ENCODE assay signal across 1 cellular context in the genomic region with DNA sequence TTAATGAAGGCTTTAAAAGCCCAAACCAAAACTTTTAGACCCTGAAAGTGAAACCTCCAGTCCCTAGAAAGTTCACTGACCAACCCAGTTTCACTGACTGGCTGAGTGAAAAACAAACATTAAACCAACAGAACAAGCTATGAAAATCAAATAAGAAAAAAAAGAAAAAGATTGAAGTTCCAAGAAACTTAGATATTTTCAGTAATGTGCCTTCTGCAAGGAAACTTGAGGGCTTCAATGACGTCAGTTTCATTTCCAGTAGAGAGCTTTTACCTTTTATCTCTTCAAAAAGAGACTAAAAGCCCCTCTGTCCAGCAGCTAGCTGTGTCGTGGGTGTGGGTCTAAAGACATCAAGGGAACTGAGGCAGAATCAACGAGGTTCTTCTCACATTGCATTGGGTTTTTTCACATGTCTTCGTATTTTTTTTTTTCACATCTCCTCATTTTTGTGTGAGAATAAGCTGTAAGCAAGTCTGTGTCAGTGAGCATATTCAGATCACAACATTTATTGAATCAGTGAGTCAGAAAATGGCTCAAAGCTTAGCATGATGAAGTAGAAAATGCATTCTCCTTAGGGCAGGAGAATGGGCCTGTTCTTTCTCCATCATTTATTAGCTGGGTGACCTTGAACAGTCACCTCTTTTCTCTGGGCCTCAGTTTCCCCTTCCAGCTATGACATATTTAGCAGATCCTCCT.
TF ChIP-seq lines count a peak whose summit lies in the region.

No MANE protein-coding gene starts in this region.

TF ChIP-seq in WTC11, 78 proteins besides CTCF, POLR2A, EP300 and RAD21 (continued from another document):
- TF ChIP-seq, protein P1, sequence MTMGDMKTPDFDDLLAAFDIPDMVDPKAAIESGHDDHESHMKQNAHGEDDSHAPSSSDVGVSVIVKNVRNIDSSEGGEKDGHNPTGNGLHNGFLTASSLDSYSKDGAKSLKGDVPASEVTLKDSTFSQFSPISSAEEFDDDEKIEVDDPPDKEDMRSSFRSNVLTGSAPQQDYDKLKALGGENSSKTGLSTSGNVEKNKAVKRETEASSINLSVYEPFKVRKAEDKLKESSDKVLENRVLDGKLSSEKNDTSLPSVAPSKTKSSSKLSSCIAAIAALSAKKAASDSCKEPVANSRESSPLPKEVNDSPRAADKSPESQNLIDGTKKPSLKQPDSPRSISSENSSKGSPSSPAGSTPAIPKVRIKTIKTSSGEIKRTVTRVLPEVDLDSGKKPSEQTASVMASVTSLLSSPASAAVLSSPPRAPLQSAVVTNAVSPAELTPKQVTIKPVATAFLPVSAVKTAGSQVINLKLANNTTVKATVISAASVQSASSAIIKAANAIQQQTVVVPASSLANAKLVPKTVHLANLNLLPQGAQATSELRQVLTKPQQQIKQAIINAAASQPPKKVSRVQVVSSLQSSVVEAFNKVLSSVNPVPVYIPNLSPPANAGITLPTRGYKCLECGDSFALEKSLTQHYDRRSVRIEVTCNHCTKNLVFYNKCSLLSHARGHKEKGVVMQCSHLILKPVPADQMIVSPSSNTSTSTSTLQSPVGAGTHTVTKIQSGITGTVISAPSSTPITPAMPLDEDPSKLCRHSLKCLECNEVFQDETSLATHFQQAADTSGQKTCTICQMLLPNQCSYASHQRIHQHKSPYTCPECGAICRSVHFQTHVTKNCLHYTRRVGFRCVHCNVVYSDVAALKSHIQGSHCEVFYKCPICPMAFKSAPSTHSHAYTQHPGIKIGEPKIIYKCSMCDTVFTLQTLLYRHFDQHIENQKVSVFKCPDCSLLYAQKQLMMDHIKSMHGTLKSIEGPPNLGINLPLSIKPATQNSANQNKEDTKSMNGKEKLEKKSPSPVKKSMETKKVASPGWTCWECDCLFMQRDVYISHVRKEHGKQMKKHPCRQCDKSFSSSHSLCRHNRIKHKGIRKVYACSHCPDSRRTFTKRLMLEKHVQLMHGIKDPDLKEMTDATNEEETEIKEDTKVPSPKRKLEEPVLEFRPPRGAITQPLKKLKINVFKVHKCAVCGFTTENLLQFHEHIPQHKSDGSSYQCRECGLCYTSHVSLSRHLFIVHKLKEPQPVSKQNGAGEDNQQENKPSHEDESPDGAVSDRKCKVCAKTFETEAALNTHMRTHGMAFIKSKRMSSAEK (CRISPR knock-in tag; IDR thresholded peaks at IDR 0.05; ENCODE audit: borderline replicate concordance), result no peak
- TF ChIP-seq NFATC4 (CRISPR knock-in tag; IDR thresholded peaks at IDR 0.05) (no peak), NR3C1 (CRISPR knock-in tag; conservative IDR thresholded peaks at IDR 0.05; ENCODE audit: low read depth) (no peak)
- TF ChIP-seq, protein P2, sequence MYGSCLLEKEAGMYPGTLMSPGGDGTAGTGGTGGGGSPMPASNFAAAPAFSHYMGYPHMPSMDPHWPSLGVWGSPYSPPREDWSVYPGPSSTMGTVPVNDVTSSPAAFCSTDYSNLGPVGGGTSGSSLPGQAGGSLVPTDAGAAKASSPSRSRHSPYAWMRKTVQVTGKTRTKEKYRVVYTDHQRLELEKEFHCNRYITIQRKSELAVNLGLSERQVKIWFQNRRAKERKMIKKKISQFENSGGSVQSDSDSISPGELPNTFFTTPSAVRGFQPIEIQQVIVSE (CRISPR knock-in tag; IDR thresholded peaks at IDR 0.05; ENCODE audit: borderline replicate concordance), result no peak
TF ChIP-seq in WTC11: peak in this region for 0.
